ENCODE assay signal across 19 cellular contexts in the genomic region with DNA sequence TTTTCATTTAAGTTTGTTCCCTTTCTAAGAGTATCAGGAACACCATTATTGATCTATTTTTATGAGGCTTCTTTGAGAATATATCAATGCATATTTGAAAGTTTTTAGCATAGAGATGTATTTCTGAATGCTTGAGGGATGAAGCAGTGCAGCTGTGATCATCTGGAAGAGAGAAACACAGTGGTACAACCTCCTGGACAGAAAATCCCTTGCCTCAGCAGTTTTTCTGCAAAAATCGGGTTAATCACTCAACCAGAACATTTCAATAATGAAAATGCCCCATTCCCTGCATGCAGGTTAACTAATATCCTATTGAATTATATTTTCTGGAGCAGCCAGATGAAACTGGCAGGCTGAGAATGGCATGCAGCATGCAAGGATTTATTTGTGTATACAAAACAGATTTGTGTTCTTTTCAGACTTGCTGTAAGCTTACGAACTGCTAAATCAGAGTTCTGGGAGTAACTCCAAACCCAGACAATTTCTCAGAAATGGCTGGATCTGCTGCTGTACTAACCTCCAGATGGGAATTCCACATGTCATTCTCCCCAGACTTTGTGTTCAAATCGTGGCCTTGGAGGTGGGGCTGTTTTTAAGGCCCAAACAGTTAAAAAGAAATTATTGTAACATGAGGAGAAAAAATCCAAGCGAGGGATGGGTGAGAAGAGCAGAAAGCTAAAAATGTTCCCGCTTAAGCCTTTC. TPM values are rescaled to one million over a fixed set of nuclear protein-coding genes. Genes with fewer than 3 reads are reported as not detected.
DNase-seq lines count a peak whose midpoint lies in the region; ATAC-seq, FAIRE-seq and TF ChIP-seq lines count a peak whose summit lies in the region.
"Had no signal": no experiment of that assay in that cellular context is flagged by ENCODE, and none has a peak within 500 bp of the region (broad histone marks: within the 10 kb centered on the region; RNA-seq: fewer than 3 reads in every experiment).

No MANE protein-coding gene starts in this region.

- H3K4me3 ChIP-seq in heart right ventricle (no peak overlapping the region), neuronal stem cell (ENCODE audit: low read length in 2 of 2) (no peak overlapping the region), small intestine (ENCODE audit: low read depth in 1 of 2, low read length in 2 of 2) (no peak overlapping the region), prostate gland (no peak overlapping the region)

- 65 to 71% methylated on average over 5 of the region's 5 CpGs for whole genome bisulfite sequencing in heart right ventricle, 2 donors
- WGBS in neuronal stem cell (ENCODE audit: extremely low coverage in 2 of 2, insufficient read length in 2 of 2, insufficient replicate concordance in 1 of 2), 2 donors, result no CpG with 5 or more reads among the region's 5 CpGs
- 55 to 73% (median 67%) methylated on average over 5 of the region's 5 CpGs for WGBS in small intestine, 3 donors
- WGBS in prostate gland, result 35% methylated on average over 5 of the region's 5 CpGs

- ATAC-seq in heart right ventricle (peak in 6 of 8 donors; percentile 26 to 87 (median 78)), HG03342 (IDR thresholded peaks at IDR 0.05; ENCODE audit: unreplicated experiment) (no peak), GM18502 (IDR thresholded peaks at IDR 0.05; ENCODE audit: poor library complexity, unreplicated experiment) (no peak)
- ATAC-seq: activated naive CD8-positive, alpha-beta T cell treated with anti-CD3 and anti-CD28 coated beads, Interleukin-2, amount 50 U/mL, for 24 hours; activated T-cell treated with anti-CD3 and anti-CD28 coated beads, Interleukin-2, amount 50 U/mL, for 4 hours; natural killer cell treated with Interleukin-12 subunit alpha and Interleukin-12 subunit beta and Interleukin-15 and Interleukin-18, amount 100 ng/mL, for 72 hours had no signal

- no peak overlapping the region for H3K4me2 ChIP-seq in neuronal stem cell (ENCODE audit: insufficient read depth, low read length, poor library complexity, severe bottlenecking)

- H3K79me1 ChIP-seq in neuronal stem cell (ENCODE audit: low read depth, low read length), result no peaks in the 10 kb centered on the region

- no peak overlapping the region for H2BK5ac ChIP-seq in neuronal stem cell (ENCODE audit: low read length)

- H3K27ac Mint-ChIP-seq in brain, result peak overlapping the region in 4 of 5 experiments; percentile 50 to 95 (median 78)
- H3K27ac Mint-ChIP-seq: activated CD4-positive, alpha-beta T cell treated with anti-CD3 and anti-CD28 coated beads, Interleukin-2, amount 10 ng/mL, durations not matched to agents 24 days and 14 days; activated naive CD8-positive, alpha-beta T cell treated with anti-CD3 and anti-CD28 coated beads, Interleukin-2, amount 50 U/mL, for 24 hours; HFFc6; natural killer cell treated with Interleukin-12 subunit alpha and Interleukin-12 subunit beta and Interleukin-15 and Interleukin-18, amount 100 ng/mL, for 72 hours had no signal

- no peaks in the 10 kb centered on the region for H3K36me3 Mint-ChIP-seq in brain
- H3K36me3 Mint-ChIP-seq: natural killer cell treated with Interleukin-12 subunit alpha and Interleukin-12 subunit beta and Interleukin-15 and Interleukin-18, amount 100 ng/mL, for 72 hours had no signal

- H3K9me3 ChIP-seq in heart right ventricle (no peaks in the 10 kb centered on the region), neuronal stem cell (replicated peaks in 1 of 2; ENCODE audit: control insufficient read depth in 2 of 2, insufficient read depth in 1 of 2, low read depth in 1 of 2, low read length in 2 of 2) (no peaks in the 10 kb centered on the region), small intestine (ENCODE audit: control insufficient read depth, low read depth) (no peaks in the 10 kb centered on the region), prostate gland (no peaks in the 10 kb centered on the region)

- H3K4me1 ChIP-seq in heart right ventricle (peaks cover 0 to 80% (median 0%) of the 10 kb centered on the region in 9 donors), neuronal stem cell (ENCODE audit: control insufficient read depth in 2 of 2, insufficient read depth in 1 of 2, low read depth in 1 of 2, low read length in 2 of 2) (no peaks in the 10 kb centered on the region), small intestine (ENCODE audit: control insufficient read depth in 2 of 2, insufficient read depth in 1 of 2, low read depth in 1 of 2, low read length in 1 of 2) (no peaks in the 10 kb centered on the region), prostate gland (replicated peaks) (no peaks in the 10 kb centered on the region)

- no peak overlapping the region for H4K91ac ChIP-seq in neuronal stem cell (ENCODE audit: low read depth, low read length, poor library complexity)

- no peak overlapping the region for H3K4ac ChIP-seq in neuronal stem cell (ENCODE audit: low read length)

- H3K27me3 ChIP-seq in heart right ventricle (no peaks in the 10 kb centered on the region), neuronal stem cell (ENCODE audit: control insufficient read depth in 3 of 3, insufficient read depth in 3 of 3, low read depth in 1 of 3, low read length in 3 of 3) (no peaks in the 10 kb centered on the region), small intestine (ENCODE audit: control insufficient read depth in 2 of 2, insufficient read depth in 2 of 2, low read length in 2 of 2) (no peaks in the 10 kb centered on the region), prostate gland (replicated peaks; ENCODE audit: insufficient read depth) (no peaks in the 10 kb centered on the region)

- H3K36me3 ChIP-seq in heart right ventricle (no peaks in the 10 kb centered on the region), neuronal stem cell (replicated peaks in 1 of 2; ENCODE audit: control insufficient read depth in 2 of 2, insufficient read depth in 2 of 2, low read length in 2 of 2) (no peaks in the 10 kb centered on the region), small intestine (ENCODE audit: control insufficient read depth in 2 of 2, insufficient read depth in 2 of 2, low read length in 2 of 2) (no peaks in the 10 kb centered on the region), prostate gland (no peaks in the 10 kb centered on the region)

- peak overlapping the region in 3 of 5 experiments; percentile 45 to 76 (median 75) for H3K4me3 Mint-ChIP-seq in brain
- H3K4me3 Mint-ChIP-seq: activated CD4-positive, alpha-beta T cell treated with anti-CD3 and anti-CD28 coated beads, Interleukin-2, amount 10 ng/mL, durations not matched to agents 24 days and 14 days; activated naive CD8-positive, alpha-beta T cell treated with anti-CD3 and anti-CD28 coated beads, Interleukin-2, amount 50 U/mL, for 24 hours; activated T-cell treated with anti-CD3 and anti-CD28 coated beads, Interleukin-2, amount 50 U/mL, for 4 hours; HFFc6; natural killer cell treated with Interleukin-12 subunit alpha and Interleukin-12 subunit beta and Interleukin-15 and Interleukin-18, amount 100 ng/mL, for 72 hours had no signal

- no peak overlapping the region for H3K18ac ChIP-seq in neuronal stem cell (ENCODE audit: low read length)

- TF ChIP-seq POLR2A in prostate gland (IDR thresholded peaks at IDR 0.05), result no peak

- H2AK5ac ChIP-seq in neuronal stem cell (ENCODE audit: low read depth, low read length), result no peak overlapping the region

- H3K27ac ChIP-seq in heart right ventricle (peak overlapping the region in 8 of 10 donors; percentile 15 to 63 (median 48)), neuronal stem cell (replicated peaks; ENCODE audit: low read length) (no peak overlapping the region), small intestine (ENCODE audit: low read depth in 1 of 2, low read length in 1 of 2) (no peak overlapping the region), prostate gland (peak overlapping the region in 1 of 2 donors; percentile 5)

- peak overlapping the region; percentile 29 for H2AFZ ChIP-seq in neuronal stem cell (ENCODE audit: low read length)

- intact Hi-C loops in heart right ventricle (cut with DNase I), result no loop called here
- intact Hi-C loops in prostate gland (cut with DNase I), result no loop called here

- H2BK12ac ChIP-seq in neuronal stem cell (ENCODE audit: low read length), result no peak overlapping the region

- H3K4me1 Mint-ChIP-seq in brain, result peaks cover 19% of the 10 kb centered on the region

- no peak overlapping the region for H3K23ac ChIP-seq in neuronal stem cell (ENCODE audit: low read depth, low read length, poor library complexity)

- no peaks in the 10 kb centered on the region for H3K9me3 Mint-ChIP-seq in brain
- H3K9me3 Mint-ChIP-seq: activated CD4-positive, alpha-beta T cell treated with anti-CD3 and anti-CD28 coated beads, Interleukin-2, amount 10 ng/mL, durations not matched to agents 24 days and 14 days; activated naive CD8-positive, alpha-beta T cell treated with anti-CD3 and anti-CD28 coated beads, Interleukin-2, amount 50 U/mL, for 24 hours; activated T-cell treated with anti-CD3 and anti-CD28 coated beads, Interleukin-2, amount 50 U/mL, for 4 hours; natural killer cell treated with Interleukin-12 subunit alpha and Interleukin-12 subunit beta and Interleukin-15 and Interleukin-18, amount 100 ng/mL, for 72 hours had no signal

- no peak overlapping the region for H4K8ac ChIP-seq in neuronal stem cell (ENCODE audit: low read depth, low read length)

- no peak for FAIRE-seq in small intestine (lab: Jason Lieb, UNC)
- FAIRE-seq: frontal cortex, keratinocyte had no signal

- DNase-seq in AG09319 (ENCODE audit: extremely low read depth, low read depth) (peak; percentile 88), heart right ventricle (peak in 1 of 2 donors; percentile 26), neuronal stem cell (ENCODE audit: low spot score) (no peak), small intestine (no peak), prostate gland (ENCODE audit: low spot score) (no peak)
- DNase-seq: ACHN; activated CD4-positive, alpha-beta T cell treated with anti-CD3 and anti-CD28 coated beads, Interleukin-2, amount 10 ng/mL, durations not matched to agents 24 days and 14 days; activated naive CD8-positive, alpha-beta T cell treated with anti-CD3 and anti-CD28 coated beads, Interleukin-2, amount 50 U/mL, for 24 hours; activated T-cell treated with anti-CD3 and anti-CD28 coated beads, Interleukin-2, amount 50 U/mL, for 4 hours; DMS 273 treated with DMSO at 0.1 percent for 48 hours; HFFc6; NCI-H2171 treated with DMSO at 0.1 percent for 48 hours; T1000 had no signal

- no peak overlapping the region for H3K9ac ChIP-seq in neuronal stem cell (ENCODE audit: low read depth, low read length, poor library complexity)

- TF ChIP-seq CTCF in AG09319 (IDR thresholded peaks at IDR 0.05; ENCODE audit: low read depth, low read length), result no peak
- no peak for TF ChIP-seq CTCF in brain (conservative IDR thresholded peaks at IDR 0.05)
- no peak for TF ChIP-seq CTCF in heart right ventricle (IDR thresholded peaks at IDR 0.05)
- TF ChIP-seq CTCF in prostate gland (IDR thresholded peaks at IDR 0.05), result no peak

- H2BK15ac ChIP-seq in neuronal stem cell (ENCODE audit: low read length), result no peak overlapping the region

- no peak overlapping the region for H3K14ac ChIP-seq in neuronal stem cell (ENCODE audit: low read length)

- H2BK120ac ChIP-seq in neuronal stem cell (ENCODE audit: low read depth, low read length), result no peak overlapping the region

- H3K27me3 Mint-ChIP-seq in brain, result peaks cover 2% of the 10 kb centered on the region
- H3K27me3 Mint-ChIP-seq: activated CD4-positive, alpha-beta T cell treated with anti-CD3 and anti-CD28 coated beads, Interleukin-2, amount 10 ng/mL, durations not matched to agents 24 days and 14 days; activated naive CD8-positive, alpha-beta T cell treated with anti-CD3 and anti-CD28 coated beads, Interleukin-2, amount 50 U/mL, for 24 hours; natural killer cell treated with Interleukin-12 subunit alpha and Interleukin-12 subunit beta and Interleukin-15 and Interleukin-18, amount 100 ng/mL, for 72 hours had no signal

RNA-seq across cellular contexts. Expression of gene SLC9A9, which starts 39.1 kb away (rescaled TPM):
- polyA plus RNA-seq in brain (ENCODE audit: insufficient read depth, low read depth, low replicate concordance) (4.9 TPM), heart right ventricle (1 to 10 TPM; 1.3 to 2.6 TPM), small intestine (1 to 10 TPM in 2 of 3 donors, not detected in 1; 1.4 to 4.1 TPM)
- total RNA-seq in heart right ventricle (1 to 10 TPM; 2.1 to 8.4 (median 3.6) TPM), prostate gland (10 to 100 TPM; 23.6 to 31.0 TPM)
- polyA plus RNA-seq in neuronal stem cell (2013, experiment 1 of 2), result 0.52 TPM
- polyA plus RNA-seq in neuronal stem cell (2013, experiment 2 of 2), result 0.51 TPM

Comparison
In these comparisons a context has a peak if more than half of its experiments do, and no peak if none do; other contexts are left out.
1. ATAC-seq: peak in heart right ventricle (6 of 8); none in HG03342 (single experiment) and GM18502 (single experiment).
2. H3K27ac ChIP-seq: peak in heart right ventricle (8 of 10); none in neuronal stem cell (single experiment) and small intestine (0 of 2).